Comparison of ENCODE assay signal across 18 cellular contexts in genomic region chr1:151859814-151860405, GRCh38. TPM values are rescaled to one million over a fixed set of nuclear protein-coding genes. Genes with fewer than 3 reads are reported as not detected.
DNase-seq lines count a peak whose midpoint lies in the region; ATAC-seq and TF ChIP-seq lines count a peak whose summit lies in the region.
"Had no signal": no experiment of that assay in that cellular context is flagged by ENCODE, and none has a peak within 500 bp of the region (broad histone marks: within the 10 kb centered on the region; RNA-seq: fewer than 3 reads in every experiment).

No MANE protein-coding gene starts in this region.

- peaks cover 13% of the 10 kb centered on the region; the same call in 1 of the 2 replicates for H3K4me1 ChIP-seq in iPS-20b (ENCODE audit: insufficient read depth, low read length)

- H3K9ac ChIP-seq in iPS-20b (ENCODE audit: low read depth, low read length) = no peak overlapping the region

- no peaks in the 10 kb centered on the region for H3K9me3 ChIP-seq in iPS-20b (ENCODE audit: insufficient read depth, low read depth, low read length)

- no peak for TF ChIP-seq CTCF in RWPE1 (conservative IDR thresholded peaks at IDR 0.05; ENCODE audit: low read depth)
- TF ChIP-seq CTCF in GM20000 (IDR thresholded peaks at IDR 0.05; ENCODE audit: extremely low read depth, missing control alignments) = no peak

- no peak for DNase-seq in activated T-cell treated with anti-CD3 and anti-CD28 coated beads, Interleukin-2, amount 50 U/mL, for 72 hours
- no peak for DNase-seq in activated T-cell treated with anti-CD3 and anti-CD28 coated beads, Interleukin-2, amount 50 U/mL, for 24 hours
- DNase-seq in RWPE1 (ENCODE audit: low spot score) (no peak), GM20000 (ENCODE audit: low spot score) (no peak), SW480 (ENCODE audit: low spot score) (no peak)
- DNase-seq: 8988T; CD4-positive, CD25-positive, alpha-beta regulatory T cell; DMS53; NCI-H1930; NCI-H2171; NCI-H82; OCI-M1 had no signal

- POLR2A ChIA-PET in RWPE1 (lab: Yijun Ruan, JAX; ENCODE audit: low non-redundant PET) = no interaction called here

- H3K27me3 Mint-ChIP-seq in activated T-cell treated with anti-CD3 and anti-CD28 coated beads, Interleukin-2, amount 50 U/mL, for 72 hours (ENCODE audit: low read depth) = no peaks in the 10 kb centered on the region
- H3K27me3 Mint-ChIP-seq in activated T-cell treated with anti-CD3 and anti-CD28 coated beads, Interleukin-2, amount 50 U/mL, for 24 hours = no peaks in the 10 kb centered on the region
- H3K27me3 Mint-ChIP-seq in stimulated activated memory B cell treated with anti-CD40 and anti-IgM and Interleukin-4, amounts not matched to agents 10 μg/mL and 1 μg/mL and 100 μg/mL, for 72 hours = peaks cover 1% of the 10 kb centered on the region
- H3K27me3 Mint-ChIP-seq: CD4-positive, CD25-positive, alpha-beta regulatory T cell had no signal

- no peak overlapping the region for H3K4me3 Mint-ChIP-seq in activated T-cell treated with anti-CD3 and anti-CD28 coated beads, Interleukin-2, amount 50 U/mL, for 72 hours
- no peak overlapping the region for H3K4me3 Mint-ChIP-seq in activated T-cell treated with anti-CD3 and anti-CD28 coated beads, Interleukin-2, amount 50 U/mL, for 24 hours
- no peak overlapping the region for H3K4me3 Mint-ChIP-seq in stimulated activated memory B cell treated with anti-CD40 and anti-IgM and Interleukin-4, amounts not matched to agents 10 μg/mL and 1 μg/mL and 100 μg/mL, for 72 hours
- H3K4me3 Mint-ChIP-seq: CD4-positive, CD25-positive, alpha-beta regulatory T cell had no signal

- H3K27ac Mint-ChIP-seq in activated T-cell treated with anti-CD3 and anti-CD28 coated beads, Interleukin-2, amount 50 U/mL, for 72 hours = peak overlapping the region; percentile 8
- no peak overlapping the region for H3K27ac Mint-ChIP-seq in activated T-cell treated with anti-CD3 and anti-CD28 coated beads, Interleukin-2, amount 50 U/mL, for 24 hours
- H3K27ac Mint-ChIP-seq in stimulated activated memory B cell treated with anti-CD40 and anti-IgM and Interleukin-4, amounts not matched to agents 10 μg/mL and 1 μg/mL and 100 μg/mL, for 72 hours = peak overlapping the region; percentile 71
- H3K27ac Mint-ChIP-seq: CD4-positive, CD25-positive, alpha-beta regulatory T cell had no signal

- no peaks in the 10 kb centered on the region for H3K36me3 ChIP-seq in iPS-20b (ENCODE audit: insufficient read depth, low read depth, low read length)

- no peaks in the 10 kb centered on the region for H3K36me3 Mint-ChIP-seq in activated T-cell treated with anti-CD3 and anti-CD28 coated beads, Interleukin-2, amount 50 U/mL, for 72 hours (ENCODE audit: insufficient read depth in 2 of 2)
- peaks cover 2% of the 10 kb centered on the region for H3K36me3 Mint-ChIP-seq in activated T-cell treated with anti-CD3 and anti-CD28 coated beads, Interleukin-2, amount 50 U/mL, for 24 hours (ENCODE audit: low read depth)
- no peaks in the 10 kb centered on the region for H3K36me3 Mint-ChIP-seq in stimulated activated memory B cell treated with anti-CD40 and anti-IgM and Interleukin-4, amounts not matched to agents 10 μg/mL and 1 μg/mL and 100 μg/mL, for 72 hours
- H3K36me3 Mint-ChIP-seq: CD4-positive, CD25-positive, alpha-beta regulatory T cell had no signal

- peaks cover 8% of the 10 kb centered on the region for H3K4me1 Mint-ChIP-seq in activated T-cell treated with anti-CD3 and anti-CD28 coated beads, Interleukin-2, amount 50 U/mL, for 72 hours (ENCODE audit: low read depth)
- no peaks in the 10 kb centered on the region for H3K4me1 Mint-ChIP-seq in activated T-cell treated with anti-CD3 and anti-CD28 coated beads, Interleukin-2, amount 50 U/mL, for 24 hours (ENCODE audit: low read depth)
- peaks cover 17% of the 10 kb centered on the region for H3K4me1 Mint-ChIP-seq in stimulated activated memory B cell treated with anti-CD40 and anti-IgM and Interleukin-4, amounts not matched to agents 10 μg/mL and 1 μg/mL and 100 μg/mL, for 72 hours

- CTCF ChIA-PET in RWPE1 (lab: Yijun Ruan, JAX) = no interaction called here

- peak overlapping the region; percentile 30; the same call in 1 of the 2 replicates for H3K4me3 ChIP-seq in iPS-20b (ENCODE audit: low read length)

- peaks cover 79% of the 10 kb centered on the region for H3K27me3 ChIP-seq in iPS-20b (ENCODE audit: insufficient read depth, low read length)

- no peak for ATAC-seq in activated T-cell treated with anti-CD3 and anti-CD28 coated beads, Interleukin-2, amount 50 U/mL, for 72 hours (replicated peaks in 1 of 2)
- ATAC-seq in stimulated activated memory B cell treated with anti-CD40 and anti-IgM and Interleukin-4, amounts not matched to agents 10 μg/mL and 1 μg/mL and 100 μg/mL, for 72 hours = peak; percentile 83
- ATAC-seq in HG02678 (IDR thresholded peaks at IDR 0.05; ENCODE audit: unreplicated experiment) = no peak
- ATAC-seq: HepG2 had no signal

- H3K27ac ChIP-seq in RWPE1 (peak overlapping the region; percentile 85), iPS-20b (ENCODE audit: low read length) (no peak overlapping the region)

- H3K9me3 Mint-ChIP-seq in activated T-cell treated with anti-CD3 and anti-CD28 coated beads, Interleukin-2, amount 50 U/mL, for 72 hours = no peaks in the 10 kb centered on the region
- H3K9me3 Mint-ChIP-seq in activated T-cell treated with anti-CD3 and anti-CD28 coated beads, Interleukin-2, amount 50 U/mL, for 24 hours = no peaks in the 10 kb centered on the region
- no peaks in the 10 kb centered on the region for H3K9me3 Mint-ChIP-seq in stimulated activated memory B cell treated with anti-CD40 and anti-IgM and Interleukin-4, amounts not matched to agents 10 μg/mL and 1 μg/mL and 100 μg/mL, for 72 hours
- H3K9me3 Mint-ChIP-seq: CD4-positive, CD25-positive, alpha-beta regulatory T cell had no signal

RNA-seq across cellular contexts. Expression of gene THEM5, which starts 6.4 kb away (rescaled TPM):
- under 1 TPM in 1 of 2 donors, not detected in 1; 0.25 TPM for total RNA-seq in activated T-cell treated with anti-CD3 and anti-CD28 coated beads, Interleukin-2, amount 50 U/mL, for 72 hours
- total RNA-seq: CD4-positive, CD25-positive, alpha-beta regulatory T cell; HepG2; NCI-H460; SK-MEL-5 had no signal

RNA-seq across cellular contexts. Expression of gene C2CD4D, which starts 20.3 kb away (rescaled TPM):
- 1 to 10 TPM; 2.1 to 4.4 TPM for total RNA-seq in activated T-cell treated with anti-CD3 and anti-CD28 coated beads, Interleukin-2, amount 50 U/mL, for 72 hours
- total RNA-seq: HepG2, NCI-H460 had no signal

RNA-seq across cellular contexts. Expression of gene RORC, which starts 28.3 kb away (rescaled TPM):
- total RNA-seq in activated T-cell treated with anti-CD3 and anti-CD28 coated beads, Interleukin-2, amount 50 U/mL, for 72 hours = 10 to 100 TPM in 1 of 2 donors, 1 to 10 TPM in 1; 1.8 to 10.3 TPM

RNA-seq across cellular contexts. Expression of gene THEM4, which starts 49.4 kb away (rescaled TPM):
- 10 to 100 TPM; 40.5 to 41.5 TPM for total RNA-seq in activated T-cell treated with anti-CD3 and anti-CD28 coated beads, Interleukin-2, amount 50 U/mL, for 72 hours

RNA-seq across cellular contexts. Expression of gene LINGO4, which starts 54.7 kb away (rescaled TPM):
- under 1 TPM; 0.19 to 0.88 TPM for total RNA-seq in activated T-cell treated with anti-CD3 and anti-CD28 coated beads, Interleukin-2, amount 50 U/mL, for 72 hours
- total RNA-seq: NCI-H460, SK-MEL-5 had no signal
